Comparison of ENCODE assay signal across 18 cellular contexts in genomic region chr4:155506761-155507160, GRCh38.
"Had no signal": no experiment of that assay in that cellular context is flagged by ENCODE, and none has a peak within 500 bp of the region (broad histone marks: within the 10 kb centered on the region; RNA-seq: fewer than 3 reads in every experiment).

No MANE protein-coding gene starts in this region.

- H3K4me1 ChIP-seq: parathyroid adenoma, tibial nerve, vagina had no signal

- H3K4me3 ChIP-seq: esophagus muscularis mucosa, tibial nerve, vagina had no signal

- H3K9me3 ChIP-seq: esophagus muscularis mucosa, tibial nerve, vagina had no signal

- H3K27ac ChIP-seq: esophagus muscularis mucosa, parathyroid adenoma, tibial nerve, vagina had no signal

- DNase-seq: activated CD4-positive, alpha-beta T cell treated with anti-CD3 and anti-CD28 coated beads for 36 hours; activated CD4-positive, alpha-beta T cell treated with anti-CD3 and anti-CD28 coated beads, Interleukin-2, amount 50 U/mL, for 48 hours; activated gamma-delta T cell treated with Interleukin-2 at 50 U/mL for 16 hours; activated T-cell treated with anti-CD3 and anti-CD28 coated beads for 4 hours; dermis blood vessel endothelial cell; effector memory CD4-positive, alpha-beta T cell; hippocampal formation; islet precursor cell; mesenchymal stem cell; natural killer cell; stimulated activated CD4-positive, alpha-beta T cell treated with anti-CD3 and anti-CD28 coated beads, Interleukin-12 subunit alpha, Interleukin-12 subunit beta, amount 100 ng/mL, for 4 hours; stimulated activated CD4-positive, alpha-beta T cell treated with anti-CD3 and anti-CD28 coated beads, Interleukin-1b, Interleukin-23, amount 100 ng/mL, for 48 hours; stimulated activated naive CD4-positive, alpha-beta T cell treated with Interleukin-2 at 50 U/mL for 16 hours; substantia nigra had no signal

- H3K27me3 ChIP-seq: esophagus muscularis mucosa, tibial nerve, vagina had no signal

- ATAC-seq: activated CD4-positive, alpha-beta T cell treated with anti-CD3 and anti-CD28 coated beads for 36 hours; natural killer cell had no signal

- H3K36me3 ChIP-seq: esophagus muscularis mucosa, tibial nerve, vagina had no signal
